2 cellular contexts compared by ENCODE assay signal in genomic region chr10:132547421-132547861, GRCh38.
TF ChIP-seq lines count a peak whose summit lies in the region.

No MANE protein-coding gene starts in this region.

TF ChIP-seq in HepG2, 621 proteins besides CTCF, POLR2A, EP300 and RAD21 (continued from another document):
- peak; percentile 93 for TF ChIP-seq ZBTB33 (CRISPR knock-in tag; IDR thresholded peaks at IDR 0.05)
- peak; percentile 39; the same call in 1 of the 2 replicates for TF ChIP-seq FOSL2 (CRISPR knock-in tag; IDR thresholded peaks at IDR 0.05)

TF ChIP-seq in WTC11, 78 proteins besides CTCF, POLR2A, EP300 and RAD21 (continued from another document):
- TF ChIP-seq ZNF423 (CRISPR knock-in tag; IDR thresholded peaks at IDR 0.05) (no peak), ZNF121 (CRISPR knock-in tag; IDR thresholded peaks at IDR 0.05) (no peak), FOXK1 (CRISPR knock-in tag; IDR thresholded peaks at IDR 0.05) (no peak), MXD4 (CRISPR knock-in tag; IDR thresholded peaks at IDR 0.05; ENCODE audit: borderline replicate concordance) (no peak), USF2 (CRISPR knock-in tag; IDR thresholded peaks at IDR 0.05) (no peak), ZNF532 (CRISPR knock-in tag; IDR thresholded peaks at IDR 0.05; ENCODE audit: borderline replicate concordance) (no peak), MAX (CRISPR knock-in tag; IDR thresholded peaks at IDR 0.05) (no peak), ZNF281 (CRISPR knock-in tag; IDR thresholded peaks at IDR 0.05) (no peak), RORB (CRISPR knock-in tag; IDR thresholded peaks at IDR 0.05) (no peak), PRRX2 (CRISPR knock-in tag; IDR thresholded peaks at IDR 0.05) (no peak), ARID4B (CRISPR knock-in tag; IDR thresholded peaks at IDR 0.05; ENCODE audit: borderline replicate concordance) (no peak)
